ENCODE assay signal across 18 cellular contexts in the genomic region with DNA sequence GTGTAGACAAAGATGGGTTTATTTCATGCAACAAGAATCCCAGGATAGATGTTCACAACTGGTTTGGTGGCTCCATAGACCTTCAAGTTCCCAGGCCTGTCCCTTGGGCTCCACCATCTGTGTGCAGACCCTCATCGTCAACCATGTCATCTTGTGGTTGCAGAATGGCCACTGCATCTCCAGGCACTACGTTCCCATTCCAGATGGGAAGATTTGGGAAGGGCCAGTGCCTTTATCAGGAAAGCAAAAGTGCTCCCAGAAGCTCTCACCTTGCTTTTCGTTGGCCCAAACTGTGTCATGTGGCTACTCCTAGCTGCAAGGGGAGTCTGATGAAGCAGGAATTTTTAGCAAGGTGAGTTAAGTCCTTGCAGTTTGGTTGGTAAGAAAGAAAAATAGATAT. TPM values are rescaled to one million over a fixed set of nuclear protein-coding genes. Genes with fewer than 3 reads are reported as not detected.
DNase-seq lines count a peak whose midpoint lies in the region; ATAC-seq and TF ChIP-seq lines count a peak whose summit lies in the region.
"Had no signal": no experiment of that assay in that cellular context is flagged by ENCODE, and none has a peak within 500 bp of the region (broad histone marks: within the 10 kb centered on the region; RNA-seq: fewer than 3 reads in every experiment).

No MANE protein-coding gene starts in this region.

- H3K27ac ChIP-seq in dorsolateral prefrontal cortex (peak overlapping the region in 55 of 59 donors; percentile 13 to 100 (median 85)), psoas muscle (peak overlapping the region; percentile 79)
- H3K27ac ChIP-seq: KMS-11 had no signal

- ATAC-seq in psoas muscle (no peak), GM18867 (IDR thresholded peaks at IDR 0.05; ENCODE audit: unreplicated experiment) (no peak)
- ATAC-seq: CD8-positive, alpha-beta T cell; GM23338 had no signal

- TF ChIP-seq CTCF in dorsolateral prefrontal cortex (IDR thresholded peaks at IDR 0.05 in 54 of 56, conservative IDR thresholded peaks at IDR 0.05 in 2 of 56; ENCODE audit: low read depth in 1 of 56, partially characterized antibody in 56 of 56) (no peak), psoas muscle (IDR thresholded peaks at IDR 0.05) (no peak)

- intact Hi-C loops in dorsolateral prefrontal cortex (cut with DNase I) = no loop called here
- intact Hi-C loops in psoas muscle (cut with DNase I) = no loop called here

- peaks cover 0 to 15% of the 10 kb centered on the region in 2 donors for H3K36me3 ChIP-seq in psoas muscle (ENCODE audit: insufficient read depth in 1 of 2, low read depth in 1 of 2)

- H3K9me3 ChIP-seq in psoas muscle = no peaks in the 10 kb centered on the region

- no peaks in the 10 kb centered on the region for H3K27me3 ChIP-seq in dorsolateral prefrontal cortex
- H3K27me3 ChIP-seq in psoas muscle (ENCODE audit: insufficient read depth in 3 of 3, low read length in 2 of 3) = no peaks in the 10 kb centered on the region

- peak; percentile 30 for DNase-seq in activated CD8-positive, alpha-beta memory T cell treated with anti-CD3 and anti-CD28 coated beads, Interleukin-2, amount 50 U/mL, for 48 hours
- DNase-seq in activated CD8-positive, alpha-beta memory T cell treated with anti-CD3 and anti-CD28 coated beads, Interleukin-2, amount 50 U/mL, for 4 hours = no peak
- DNase-seq in dorsolateral prefrontal cortex (peak in 2 of 10 donors; percentile 9 to 19), psoas muscle (no peak), kidney tubule cell (ENCODE audit: low spot score) (no peak), ecto neural progenitor cell (ENCODE audit: low spot score) (no peak)
- DNase-seq: AML-193; CD8-positive, alpha-beta T cell; DMS153; HCEC 1CT; NCI-H1092 treated with DMSO at 0.1 percent for 48 hours; NCI-H1436 treated with DMSO at 0.1 percent for 48 hours; NCI-H1930; NCI-H2227 treated with DMSO at 0.1 percent for 48 hours; NCI-H510A had no signal

- WGBS in psoas muscle, 3 donors = 70 to 84% (median 73%) methylated on average over 3 of the region's 3 CpGs

- H3K4me3 ChIP-seq in dorsolateral prefrontal cortex (peak overlapping the region in 2 of 59 donors; percentile 6 to 33), psoas muscle (peak overlapping the region; percentile 26)
- H3K4me3 ChIP-seq: GM23338 had no signal

- H3K4me1 ChIP-seq in psoas muscle = peaks cover 91% of the 10 kb centered on the region

RNA-seq across cellular contexts. Expression of a gene that starts 12.8 kb away (rescaled TPM):
- total RNA-seq in dorsolateral prefrontal cortex = 100 to 1,000 TPM in 42 of 120 experiments, 10 to 100 TPM in 78; 52.9 to 143 (median 93.9) TPM
- total RNA-seq in psoas muscle = 10 to 100 TPM in 1 of 4 donors, 1 to 10 TPM in 3; 3.4 to 21.4 (median 6.9) TPM
- 10 to 100 TPM in 1 of 3 donors, 1 to 10 TPM in 1, under 1 TPM in 1; 0.66 to 17.5 (median 4.3) TPM for polyA plus RNA-seq in psoas muscle

RNA-seq across cellular contexts. Expression of a gene that starts 29.1 kb away (rescaled TPM):
- total RNA-seq in dorsolateral prefrontal cortex (10 to 100 TPM; 28.0 to 49.3 (median 39.9) TPM), psoas muscle (10 to 100 TPM in 3 of 4 donors, 1 to 10 TPM in 1; 10.0 to 22.6 (median 13.9) TPM)
- 10 to 100 TPM in 1 of 3 donors, 1 to 10 TPM in 2; 2.3 to 19.3 (median 5.2) TPM for polyA plus RNA-seq in psoas muscle
